11 cellular contexts compared by ENCODE assay signal in genomic region chr13:26983533-26984315, GRCh38.
DNase-seq lines count a peak whose midpoint lies in the region; ATAC-seq and TF ChIP-seq lines count a peak whose summit lies in the region.
"Had no signal": no experiment of that assay in that cellular context is flagged by ENCODE, and none has a peak within 500 bp of the region (broad histone marks: within the 10 kb centered on the region; RNA-seq: fewer than 3 reads in every experiment).

No MANE protein-coding gene starts in this region.

- peak; percentile 21 for DNase-seq in HK-2 (ENCODE audit: unreplicated experiment)
- no peak for DNase-seq in left lung
- no peak for DNase-seq in stimulated activated CD8-positive, alpha-beta memory T cell treated with anti-CD3 and anti-CD28 coated beads, Interleukin-4, amount 100 ng/mL, for 48 hours
- DNase-seq in NCI-H526 treated with DMSO at 0.1 percent for 48 hours (lab: John Stamatoyannopoulos, UW) = no peak
- DNase-seq: activated effector memory CD4-positive, alpha-beta T cell treated with anti-CD3 and anti-CD28 coated beads, Interleukin-2, amount 50 U/mL, for 16 hours; MM.1S had no signal

- H3K9ac ChIP-seq in stomach smooth muscle (ENCODE audit: low read length in 2 of 2) = peak overlapping the region; percentile 55 to 77

- H3K27me3 ChIP-seq in left lung (peaks cover 0 to 6% of the 10 kb centered on the region in 2 donors), stomach smooth muscle (ENCODE audit: control insufficient read depth in 1 of 2, insufficient read depth in 2 of 2, low read length in 2 of 2) (no peaks in the 10 kb centered on the region)
- H3K27me3 ChIP-seq: neutrophil had no signal

- TF ChIP-seq CTCF in VCaP (conservative IDR thresholded peaks at IDR 0.05) (no peak), left lung (IDR thresholded peaks at IDR 0.05) (no peak)

- H3K4me1 ChIP-seq in left lung (peaks cover 3 to 27% of the 10 kb centered on the region in 2 donors), stomach smooth muscle (ENCODE audit: control insufficient read depth, insufficient read depth, low read length) (peaks cover 32% of the 10 kb centered on the region)

- intact Hi-C loops in left lung (cut with DNase I) = no loop called here

- ATAC-seq in left lung (no peak), HG02870 (IDR thresholded peaks at IDR 0.05; ENCODE audit: unreplicated experiment) (no peak), GM19463 (IDR thresholded peaks at IDR 0.05; ENCODE audit: unreplicated experiment) (no peak)

- no peak overlapping the region for H3K4me3 ChIP-seq in left lung
- H3K4me3 ChIP-seq in stomach smooth muscle (ENCODE audit: low read length in 2 of 2) = peak overlapping the region in 1 of 2 donors; percentile 59

- H3K36me3 ChIP-seq in left lung (no peaks in the 10 kb centered on the region), stomach smooth muscle (ENCODE audit: control insufficient read depth in 2 of 2, insufficient read depth in 2 of 2, low read length in 2 of 2) (no peaks in the 10 kb centered on the region)
- H3K36me3 ChIP-seq: neutrophil had no signal

- H3K9me3 ChIP-seq in left lung (no peaks in the 10 kb centered on the region), stomach smooth muscle (ENCODE audit: control insufficient read depth in 2 of 2, low read length in 2 of 2) (no peaks in the 10 kb centered on the region)
- H3K9me3 ChIP-seq: neutrophil had no signal

- H3K27ac ChIP-seq in VCaP (peak overlapping the region; percentile 57), left lung (peak overlapping the region; percentile 23 to 54), stomach smooth muscle (ENCODE audit: low read length) (peak overlapping the region; percentile 88)
- H3K27ac ChIP-seq: neutrophil had no signal
